1 cellular context compared by ENCODE assay signal in genomic region chr16:19555186-19555937, GRCh38.
TF ChIP-seq lines count a peak whose summit lies in the region.

Gene VPS35L, plus strand, starts transcription at chr16:19555703. Its CDS starts 27 bp downstream, at chr16:19555730.

TF ChIP-seq in HepG2, 621 proteins besides CTCF, POLR2A, EP300 and RAD21 (continued from another document and continues in another):
- TF ChIP-seq ZBTB46 (CRISPR knock-in tag; IDR thresholded peaks at IDR 0.05; ENCODE audit: borderline replicate concordance) = no peak
- no peak for TF ChIP-seq GPBP1L1 (CRISPR knock-in tag; IDR thresholded peaks at IDR 0.05)
- TF ChIP-seq E2F5 (CRISPR knock-in tag; conservative IDR thresholded peaks at IDR 0.05) = no peak
- peak; percentile 65; the same call in 1 of the 2 replicates for TF ChIP-seq ZNF709 (CRISPR knock-in tag; IDR thresholded peaks at IDR 0.05)
- TF ChIP-seq FOXO1 (CRISPR knock-in tag; IDR thresholded peaks at IDR 0.05) = peak; percentile 26; the same call in 1 of the 2 replicates
- peak; percentile 93; the same call in 1 of the 2 replicates for TF ChIP-seq PAWR (CRISPR knock-in tag; IDR thresholded peaks at IDR 0.05; ENCODE audit: borderline replicate concordance)
- TF ChIP-seq MBNL3 (CRISPR knock-in tag; conservative IDR thresholded peaks at IDR 0.05) = no peak
- no peak for TF ChIP-seq ZNF562 (CRISPR knock-in tag; IDR thresholded peaks at IDR 0.05; ENCODE audit: borderline replicate concordance)
- TF ChIP-seq ZNF33A (CRISPR knock-in tag; IDR thresholded peaks at IDR 0.05; ENCODE audit: borderline replicate concordance) = no peak
- TF ChIP-seq ZMAT5 (CRISPR knock-in tag; IDR thresholded peaks at IDR 0.05; ENCODE audit: borderline replicate concordance, low read depth) = no peak
- TF ChIP-seq LRRFIP1 (CRISPR knock-in tag; conservative IDR thresholded peaks at IDR 0.05) = no peak
- no peak for TF ChIP-seq ZBTB49 (CRISPR knock-in tag; IDR thresholded peaks at IDR 0.05; ENCODE audit: borderline replicate concordance)
- TF ChIP-seq AKAP8 (CRISPR knock-in tag; IDR thresholded peaks at IDR 0.05) = no peak
- TF ChIP-seq ZNF326 (CRISPR knock-in tag; IDR thresholded peaks at IDR 0.05; ENCODE audit: borderline replicate concordance) = no peak
- no peak for TF ChIP-seq NFIB (CRISPR knock-in tag; IDR thresholded peaks at IDR 0.05; ENCODE audit: borderline replicate concordance)
- no peak for TF ChIP-seq TBP (CRISPR knock-in tag; IDR thresholded peaks at IDR 0.05)
- no peak for TF ChIP-seq ZNF510 (CRISPR knock-in tag; IDR thresholded peaks at IDR 0.05; ENCODE audit: low read depth)
- TF ChIP-seq KLF6 (CRISPR knock-in tag; IDR thresholded peaks at IDR 0.05) = no peak; the same call in 1 of the 2 replicates
- peak; percentile 86; the same call in 1 of the 2 replicates for TF ChIP-seq ZBTB34 (CRISPR knock-in tag; IDR thresholded peaks at IDR 0.05)
- no peak for TF ChIP-seq KDM6A (CRISPR knock-in tag; IDR thresholded peaks at IDR 0.05; ENCODE audit: low read depth)
- TF ChIP-seq MTF2 (CRISPR knock-in tag; IDR thresholded peaks at IDR 0.05; ENCODE audit: borderline replicate concordance) = peak; percentile 96
- TF ChIP-seq ZNF234 (CRISPR knock-in tag; conservative IDR thresholded peaks at IDR 0.05) = no peak; the same call in 1 of the 2 replicates
- 0 out of 2 replicates have a peak, but pooled peaks have one; percentile 66 for TF ChIP-seq KLF11 (CRISPR knock-in tag; IDR thresholded peaks at IDR 0.05)
- TF ChIP-seq HNRNPLL (IDR thresholded peaks at IDR 0.05; ENCODE audit: low read depth, low read length, poor library complexity, severe bottlenecking) = peak; percentile 97
- TF ChIP-seq HNRNPUL1 (IDR thresholded peaks at IDR 0.05; ENCODE audit: low read depth, low read length) = no peak
- TF ChIP-seq NR2C2 (CRISPR knock-in tag; IDR thresholded peaks at IDR 0.05; ENCODE audit: borderline replicate concordance) = peak; percentile 96
- peak; percentile 98 for TF ChIP-seq POGK (CRISPR knock-in tag; conservative IDR thresholded peaks at IDR 0.05)
- no peak for TF ChIP-seq HES4 (CRISPR knock-in tag; IDR thresholded peaks at IDR 0.05; ENCODE audit: borderline replicate concordance)
- TF ChIP-seq ZNF329 (CRISPR knock-in tag; IDR thresholded peaks at IDR 0.05; ENCODE audit: low read depth) = no peak
- 0 out of 2 replicates have a peak, but pooled peaks have one; percentile 43 for TF ChIP-seq FIP1L1 (IDR thresholded peaks at IDR 0.05; ENCODE audit: borderline replicate concordance, insufficient read depth, low read depth, low read length)
- TF ChIP-seq SKIL (CRISPR knock-in tag; IDR thresholded peaks at IDR 0.05; ENCODE audit: borderline replicate concordance) = no peak
- peak; percentile 46; the same call in 1 of the 2 replicates for TF ChIP-seq NFAT5 (CRISPR knock-in tag; IDR thresholded peaks at IDR 0.05)
- peak; percentile 77; the same call in 1 of the 2 replicates for TF ChIP-seq KAT7 (CRISPR knock-in tag; IDR thresholded peaks at IDR 0.05; ENCODE audit: borderline replicate concordance)
- TF ChIP-seq SP2 (CRISPR knock-in tag; IDR thresholded peaks at IDR 0.05) = peak; percentile 33; the same call in 1 of the 2 replicates
- no peak; the same call in 1 of the 2 replicates for TF ChIP-seq PAX8 (CRISPR knock-in tag; IDR thresholded peaks at IDR 0.05; ENCODE audit: borderline replicate concordance)
- TF ChIP-seq HCFC1 (IDR thresholded peaks at IDR 0.05; ENCODE audit: low read depth, low read length) = peak; percentile 89
- TF ChIP-seq RORA (CRISPR knock-in tag; IDR thresholded peaks at IDR 0.05) = no peak
- peak; percentile 84; the same call in 1 of the 2 replicates for TF ChIP-seq PCBP1 (IDR thresholded peaks at IDR 0.05; ENCODE audit: borderline replicate concordance, low read depth, low read length)
- TF ChIP-seq IKZF1 (IDR thresholded peaks at IDR 0.05) = no peak
- TF ChIP-seq TOE1 (CRISPR knock-in tag; IDR thresholded peaks at IDR 0.05) = no peak
